In genomic region chr7:107354639-107355038, GRCh38 we compare ENCODE assay signal across 28 cellular contexts.
"Had no signal": no experiment of that assay in that cellular context is flagged by ENCODE, and none has a peak within 500 bp of the region (broad histone marks: within the 10 kb centered on the region; RNA-seq: fewer than 3 reads in every experiment).

No MANE protein-coding gene starts in this region.

- H3K9me3 Mint-ChIP-seq: natural killer cell; nephron; neural progenitor cell; stimulated activated effector memory CD8-positive, alpha-beta T cell treated with anti-CD3 and anti-CD28 coated beads, Interleukin-12 subunit alpha, Interleukin-12 subunit beta, amount 100 ng/mL, for 72 hours; stimulated activated naive CD8-positive, alpha-beta T cell treated with anti-CD3 and anti-CD28 coated beads, Interleukin-15, Interleukin-2, amounts not matched to agents 100 ng/mL and 50 ng/mL, for 24 hours had no signal

- H2AFZ ChIP-seq: neural progenitor cell, parathyroid adenoma had no signal

- FAIRE-seq: urothelium cell line had no signal

- ATAC-seq: natural killer cell; right cardiac atrium; sciatic nerve; stimulated activated effector memory CD8-positive, alpha-beta T cell treated with anti-CD3 and anti-CD28 coated beads, Interleukin-12 subunit alpha, Interleukin-12 subunit beta, amount 100 ng/mL, for 72 hours; stimulated activated naive B cell treated with anti-CD40 and anti-IgM and Interleukin-4, amounts not matched to agents 10 μg/mL and 1 μg/mL and 100 μg/mL, for 72 hours had no signal

- H3K4me1 Mint-ChIP-seq: natural killer cell; nephron; neural progenitor cell; stimulated activated effector memory CD8-positive, alpha-beta T cell treated with anti-CD3 and anti-CD28 coated beads, Interleukin-12 subunit alpha, Interleukin-12 subunit beta, amount 100 ng/mL, for 72 hours; stimulated activated naive B cell treated with anti-CD40 and anti-IgM and Interleukin-4, amounts not matched to agents 10 μg/mL and 1 μg/mL and 100 μg/mL, for 72 hours had no signal

- H3K4me3 ChIP-seq: neural progenitor cell, ovary, psoas muscle, skin epidermis, stomach, thoracic aorta, thyroid gland, tibial nerve, upper lobe of left lung, vagina had no signal

- H3K4me3 Mint-ChIP-seq: natural killer cell; nephron; neural progenitor cell; stimulated activated effector memory CD8-positive, alpha-beta T cell treated with anti-CD3 and anti-CD28 coated beads, Interleukin-12 subunit alpha, Interleukin-12 subunit beta, amount 100 ng/mL, for 72 hours; stimulated activated naive B cell treated with anti-CD40 and anti-IgM and Interleukin-4, amounts not matched to agents 10 μg/mL and 1 μg/mL and 100 μg/mL, for 72 hours; stimulated activated naive CD8-positive, alpha-beta T cell treated with anti-CD3 and anti-CD28 coated beads, Interleukin-15, Interleukin-2, amounts not matched to agents 100 ng/mL and 50 ng/mL, for 24 hours had no signal

- H3K27me3 ChIP-seq: neural progenitor cell, ovary, stomach, thyroid gland, tibial nerve, upper lobe of left lung, vagina had no signal

- H3K27me3 Mint-ChIP-seq: progenitor cell of endocrine pancreas; stimulated activated naive B cell treated with anti-CD40 and anti-IgM and Interleukin-4, amounts not matched to agents 10 μg/mL and 1 μg/mL and 100 μg/mL, for 72 hours; stimulated activated naive CD8-positive, alpha-beta T cell treated with anti-CD3 and anti-CD28 coated beads, Interleukin-15, Interleukin-2, amounts not matched to agents 100 ng/mL and 50 ng/mL, for 24 hours had no signal

- H3K9me3 ChIP-seq: psoas muscle, thoracic aorta, thyroid gland, tibial nerve, upper lobe of left lung, vagina had no signal

- H3K36me3 ChIP-seq: ovary had no signal

- H3K9ac ChIP-seq: neural progenitor cell, parathyroid adenoma had no signal

- H3K4me1 ChIP-seq: neural progenitor cell, parathyroid adenoma, psoas muscle, stomach, thyroid gland, tibial nerve, upper lobe of left lung, vagina had no signal

- H3K79me2 ChIP-seq: parathyroid adenoma had no signal

- H3K27ac Mint-ChIP-seq: natural killer cell; nephron; neural progenitor cell; progenitor cell of endocrine pancreas; stimulated activated effector memory CD8-positive, alpha-beta T cell treated with anti-CD3 and anti-CD28 coated beads, Interleukin-12 subunit alpha, Interleukin-12 subunit beta, amount 100 ng/mL, for 72 hours; stimulated activated naive B cell treated with anti-CD40 and anti-IgM and Interleukin-4, amounts not matched to agents 10 μg/mL and 1 μg/mL and 100 μg/mL, for 72 hours; stimulated activated naive CD8-positive, alpha-beta T cell treated with anti-CD3 and anti-CD28 coated beads, Interleukin-15, Interleukin-2, amounts not matched to agents 100 ng/mL and 50 ng/mL, for 24 hours had no signal

- H3K27ac ChIP-seq: neural progenitor cell, ovary, parathyroid adenoma, psoas muscle, skin epidermis, stomach, thoracic aorta, thyroid gland, tibial nerve, upper lobe of left lung, vagina had no signal

- DNase-seq: natural killer cell; occipital lobe; ovary; posterior cingulate gyrus; psoas muscle; right cardiac atrium; stimulated activated CD4-positive, alpha-beta T cell treated with anti-CD3 and anti-CD28 coated beads, Interleukin-15, amount 100 ng/mL, for 24 hours; stimulated activated CD4-positive, alpha-beta T cell treated with anti-CD3 and anti-CD28 coated beads, Interleukin-2, amount 100 ng/mL, for 24 hours; stimulated activated CD4-positive, alpha-beta T cell treated with anti-CD3 and anti-CD28 coated beads, Interleukin-2, amount 100 ng/mL, for 48 hours; stimulated activated CD4-positive, alpha-beta T cell treated with anti-CD3 and anti-CD28 coated beads, Interleukin-4, amount 100 ng/mL, for 24 hours; stimulated activated naive B cell treated with anti-CD40 and anti-IgM and Interleukin-4, amounts not matched to agents 10 μg/mL and 1 μg/mL and 100 μg/mL, for 72 hours; stimulated activated naive CD4-positive, alpha-beta T cell treated with Interleukin-2 at 50 U/mL for 16 hours; stomach; thyroid gland; trophoblast cell; upper lobe of left lung had no signal

- H3K4me2 ChIP-seq: neural progenitor cell had no signal

- H3K36me3 Mint-ChIP-seq: natural killer cell; stimulated activated effector memory CD8-positive, alpha-beta T cell treated with anti-CD3 and anti-CD28 coated beads, Interleukin-12 subunit alpha, Interleukin-12 subunit beta, amount 100 ng/mL, for 72 hours had no signal
